ENCODE assay signal across 9 cellular contexts in genomic region chr2:207926133-207927076, GRCh38.
DNase-seq lines count a peak whose midpoint lies in the region; ATAC-seq and TF ChIP-seq lines count a peak whose summit lies in the region.
"Had no signal": no experiment of that assay in that cellular context is flagged by ENCODE, and none has a peak within 500 bp of the region (broad histone marks: within the 10 kb centered on the region; RNA-seq: fewer than 3 reads in every experiment).

No MANE protein-coding gene starts in this region.

- TF ChIP-seq EP300 in transverse colon (IDR thresholded peaks at IDR 0.05; ENCODE audit: low read depth), result peak; percentile 77

- TF ChIP-seq CTCF in dorsolateral prefrontal cortex (IDR thresholded peaks at IDR 0.05 in 54 of 56, conservative IDR thresholded peaks at IDR 0.05 in 2 of 56; ENCODE audit: low read depth in 1 of 56, partially characterized antibody in 56 of 56), result peak in 5 of 56 donors; percentile 9 to 31 (median 12)
- TF ChIP-seq CTCF in lung (IDR thresholded peaks at IDR 0.05; ENCODE audit: control extremely low read depth, extremely low read depth), result no peak
- TF ChIP-seq CTCF in transverse colon (IDR thresholded peaks at IDR 0.05), result peak in 2 of 5 experiments; percentile 8 to 12

- ATAC-seq in lung (ENCODE audit: insufficient read depth, low FRiP score), result peak; percentile 67
- ATAC-seq in activated CD4-positive, CD25-positive, alpha-beta regulatory T cell treated with anti-CD3 and anti-CD28 coated beads, Interleukin-2, amount 50 U/mL, for 24 hours, result no peak

- TF ChIP-seq POLR2A in transverse colon (IDR thresholded peaks at IDR 0.05), result no peak

- in situ Hi-C loops in transverse colon (cut with MboI; ENCODE audit: low pct_ligation_motif_present in 1 of 4, low pct_unique_long_range_greater_than_20kb in 1 of 4, low sequenced_read_pairs in 3 of 4), result no loop called here

- H3K4me1 ChIP-seq in lung (ENCODE audit: control insufficient read depth in 2 of 2, insufficient read depth in 2 of 2, low read length in 2 of 2) (no peaks in the 10 kb centered on the region), transverse colon (peaks cover 5 to 56% (median 22%) of the 10 kb centered on the region in 4 donors)

- H3K36me3 ChIP-seq in lung (ENCODE audit: control insufficient read depth in 2 of 2, insufficient read depth in 2 of 2, low read length in 2 of 2) (peaks cover 4 to 5% of the 10 kb centered on the region in 2 donors), transverse colon (no peaks in the 10 kb centered on the region)

- H3K9me3 ChIP-seq in lung (ENCODE audit: control insufficient read depth in 2 of 2, insufficient read depth in 1 of 2, low read length in 1 of 2) (no peaks in the 10 kb centered on the region), transverse colon (no peaks in the 10 kb centered on the region)

- peaks cover 6% of the 10 kb centered on the region for H3K4me1 Mint-ChIP-seq in activated CD4-positive, alpha-beta memory T cell treated with anti-CD3 and anti-CD28 coated beads for 36 hours (ENCODE audit: low read depth)
- H3K4me1 Mint-ChIP-seq: central memory CD8-positive, alpha-beta T cell had no signal

- no peaks in the 10 kb centered on the region for H3K27me3 Mint-ChIP-seq in activated CD4-positive, alpha-beta memory T cell treated with anti-CD3 and anti-CD28 coated beads for 36 hours
- H3K27me3 Mint-ChIP-seq: central memory CD8-positive, alpha-beta T cell had no signal

- H3K27ac ChIP-seq in dorsolateral prefrontal cortex, result peak overlapping the region in 48 of 59 donors; percentile 3 to 87 (median 56)
- H3K27ac ChIP-seq in lung (ENCODE audit: low read depth in 1 of 2, low read length in 1 of 2), result no peak overlapping the region
- H3K27ac ChIP-seq in transverse colon, result peak overlapping the region; percentile 70 to 86 (median 76)

- no peaks in the 10 kb centered on the region for H3K36me3 Mint-ChIP-seq in activated CD4-positive, alpha-beta memory T cell treated with anti-CD3 and anti-CD28 coated beads for 36 hours

- H3K27ac Mint-ChIP-seq in activated CD4-positive, alpha-beta memory T cell treated with anti-CD3 and anti-CD28 coated beads for 36 hours, result no peak overlapping the region
- H3K27ac Mint-ChIP-seq: T-helper 1 cell treated with Interleukin-12 subunit alpha and Interleukin-12 subunit beta and Interleukin-4 antibody, amounts not matched to agents 30 μg/mL and 1 μg/mL, for 36 hours had no signal

- peak; percentile 93 for DNase-seq in LHCN-M2 (ENCODE audit: low read depth)
- DNase-seq in dorsolateral prefrontal cortex, result no peak
- DNase-seq in lung (ENCODE audit: low spot score), result peak; percentile 32
- DNase-seq in transverse colon, result peak; percentile 33
- no peak for DNase-seq in NCI-H1930 (lab: John Stamatoyannopoulos, UW)
- no peak for DNase-seq in activated CD4-positive, alpha-beta memory T cell treated with anti-CD3 and anti-CD28 coated beads for 36 hours

- CTCF ChIA-PET in activated CD4-positive, alpha-beta memory T cell treated with anti-CD3 and anti-CD28 coated beads for 36 hours (lab: Charles Lee), result no interaction called here

- no peak overlapping the region for H3K4me3 Mint-ChIP-seq in activated CD4-positive, alpha-beta memory T cell treated with anti-CD3 and anti-CD28 coated beads for 36 hours
- H3K4me3 Mint-ChIP-seq: central memory CD8-positive, alpha-beta T cell had no signal

- H3K4me3 ChIP-seq in dorsolateral prefrontal cortex (peak overlapping the region in 11 of 59 donors; percentile 1 to 33 (median 9)), lung (no peak overlapping the region), transverse colon (no peak overlapping the region)

- H3K27me3 ChIP-seq in dorsolateral prefrontal cortex (no peaks in the 10 kb centered on the region), lung (ENCODE audit: control insufficient read depth, insufficient read depth) (no peaks in the 10 kb centered on the region), transverse colon (no peaks in the 10 kb centered on the region)

- 61 to 69% methylated on average over 15 of the region's 15 CpGs for WGBS in lung, 2 donors
- WGBS in transverse colon (ENCODE audit: low coverage in 1 of 2), 2 donors, result 65 to 73% methylated on average over 13 to 15 of the region's 15 CpGs

- H3K9me3 Mint-ChIP-seq in activated CD4-positive, alpha-beta memory T cell treated with anti-CD3 and anti-CD28 coated beads for 36 hours, result no peaks in the 10 kb centered on the region
- H3K9me3 Mint-ChIP-seq: central memory CD8-positive, alpha-beta T cell; T-helper 1 cell treated with Interleukin-12 subunit alpha and Interleukin-12 subunit beta and Interleukin-4 antibody, amounts not matched to agents 30 μg/mL and 1 μg/mL, for 36 hours had no signal

- intact Hi-C loops in dorsolateral prefrontal cortex (cut with DNase I) (no loop called here), transverse colon (cut with DNase I; ENCODE audit: low total_unique reads) (no loop called here)
- intact Hi-C loops in activated CD4-positive, alpha-beta memory T cell treated with anti-CD3 and anti-CD28 coated beads for 36 hours (cut with micrococcal nuclease), result no loop called here

- POLR2A ChIA-PET in activated CD4-positive, alpha-beta memory T cell treated with anti-CD3 and anti-CD28 coated beads for 36 hours (lab: Charles Lee), result no interaction called here

Comparison
In these comparisons a context has a peak if more than half of its experiments do, and no peak if none do; other contexts are left out.
1. DNase-seq: peak in LHCN-M2 (single experiment), lung (single experiment) and transverse colon (single experiment); none in dorsolateral prefrontal cortex (0 of 10), NCI-H1930 (0 of 2) and activated CD4-positive, alpha-beta memory T cell treated with anti-CD3 and anti-CD28 coated beads for 36 hours (single experiment).
2. H3K27ac ChIP-seq: peak in dorsolateral prefrontal cortex (48 of 59) and transverse colon (4 of 4); none in lung (0 of 2).